Comparison of ENCODE assay signal across 12 cellular contexts in genomic region chr11:35629914-35630313, GRCh38. TPM values are rescaled to one million over a fixed set of nuclear protein-coding genes. Genes with fewer than 3 reads are reported as not detected.
A peak's percentile ranks its signal among the peaks of the same experiment; 100 is the strongest.
DNase-seq lines count a peak whose midpoint lies in the region; ATAC-seq and TF ChIP-seq lines count a peak whose summit lies in the region.
"Had no signal": no experiment of that assay in that cellular context is flagged by ENCODE, and none has a peak within 500 bp of the region (broad histone marks: within the 10 kb centered on the region; RNA-seq: fewer than 3 reads in every experiment).

No MANE protein-coding gene starts in this region.

- in situ Hi-C loops in Panc1 (cut with HindIII; ENCODE audit: low pct_unique_long_range_greater_than_20kb, low sequenced_read_pairs) = no loop called here

- BruUV-seq in Panc1 (replicated peaks; lab: Mats Ljungman, UMichigan) = no TSS peak

- no peak overlapping the region for H3K27ac Mint-ChIP-seq in activated naive CD8-positive, alpha-beta T cell treated with anti-CD3 and anti-CD28 coated beads, Interleukin-2, amount 50 U/mL, for 24 hours
- H3K27ac Mint-ChIP-seq: activated T-cell treated with anti-CD3 and anti-CD28 coated beads, Interleukin-2, amount 50 U/mL, for 72 hours; endodermal cell had no signal

- POLR2A ChIA-PET in Panc1 (lab: Charles Lee) = no interaction called here

- no peaks in the 10 kb centered on the region for H3K9me3 Mint-ChIP-seq in activated naive CD8-positive, alpha-beta T cell treated with anti-CD3 and anti-CD28 coated beads, Interleukin-2, amount 50 U/mL, for 24 hours
- H3K9me3 Mint-ChIP-seq: activated T-cell treated with anti-CD3 and anti-CD28 coated beads, Interleukin-2, amount 50 U/mL, for 72 hours; endodermal cell had no signal

- H3K27ac ChIP-seq in Panc1 (ENCODE audit: low read length) (0 out of 2 replicates have a peak overlapping the region, but pooled peaks have one; percentile 3), psoas muscle (no peak overlapping the region)
- H3K27ac ChIP-seq: thyroid gland had no signal

- 26 to 41% (median 33%) methylated on average over 6 of the region's 6 CpGs for WGBS in psoas muscle, 3 donors

- H3K4me3 Mint-ChIP-seq in activated naive CD8-positive, alpha-beta T cell treated with anti-CD3 and anti-CD28 coated beads, Interleukin-2, amount 50 U/mL, for 24 hours = no peak overlapping the region
- H3K4me3 Mint-ChIP-seq: activated T-cell treated with anti-CD3 and anti-CD28 coated beads, Interleukin-2, amount 50 U/mL, for 72 hours; endodermal cell had no signal

- H3K27me3 ChIP-seq in Panc1 (ENCODE audit: control insufficient read depth, insufficient read depth, low read length) (no peaks in the 10 kb centered on the region), psoas muscle (ENCODE audit: insufficient read depth in 3 of 3, low read length in 2 of 3) (peaks cover 0 to 16% (median 0%) of the 10 kb centered on the region in 3 donors)
- H3K27me3 ChIP-seq: thyroid gland had no signal

- no peaks in the 10 kb centered on the region for H3K4me1 Mint-ChIP-seq in activated naive CD8-positive, alpha-beta T cell treated with anti-CD3 and anti-CD28 coated beads, Interleukin-2, amount 50 U/mL, for 24 hours

- H3K27me3 Mint-ChIP-seq in activated naive CD8-positive, alpha-beta T cell treated with anti-CD3 and anti-CD28 coated beads, Interleukin-2, amount 50 U/mL, for 24 hours = peaks cover 59% of the 10 kb centered on the region

- ATAC-seq in Panc1 (peak; percentile 89), psoas muscle (peak in 3 of 4 donors; percentile 21 to 56 (median 47)), GM21786 (IDR thresholded peaks at IDR 0.05; ENCODE audit: unreplicated experiment) (no peak)
- ATAC-seq in activated naive CD8-positive, alpha-beta T cell treated with anti-CD3 and anti-CD28 coated beads, Interleukin-2, amount 50 U/mL, for 24 hours = no peak

- no peak overlapping the region for H3K4me3 ChIP-seq in Panc1 (ENCODE audit: low read depth in 2 of 2, low read length in 2 of 2)
- H3K4me3 ChIP-seq in epithelial cell of proximal tubule (ENCODE audit: low read depth, low read length) = no peak overlapping the region
- H3K4me3 ChIP-seq in psoas muscle = no peak overlapping the region
- H3K4me3 ChIP-seq: thyroid gland had no signal

- H3K4me1 ChIP-seq in Panc1 (ENCODE audit: control insufficient read depth, insufficient read depth, low read length) (no peaks in the 10 kb centered on the region; the same call in 1 of the 2 replicates), psoas muscle (no peaks in the 10 kb centered on the region)
- H3K4me1 ChIP-seq: thyroid gland had no signal

- peak; percentile 100 for DNase-seq in EL
- peak; percentile 92 for DNase-seq in Panc1 (ENCODE audit: low read depth, low spot score)
- DNase-seq in epithelial cell of proximal tubule (ENCODE audit: low read depth) = peak; percentile 95
- no peak for DNase-seq in psoas muscle
- DNase-seq in COR-L47 (lab: John Stamatoyannopoulos, UW) = no peak
- DNase-seq in GOT3 (lab: John Stamatoyannopoulos, UW) = no peak
- DNase-seq in activated naive CD8-positive, alpha-beta T cell treated with anti-CD3 and anti-CD28 coated beads, Interleukin-2, amount 50 U/mL, for 24 hours = no peak
- DNase-seq: activated T-cell treated with anti-CD3 and anti-CD28 coated beads, Interleukin-2, amount 50 U/mL, for 72 hours; NCI-H1694; thyroid gland had no signal

- intact Hi-C loops in Panc1 (cut with micrococcal nuclease; ENCODE audit: unreplicated experiment) = no loop called here
- intact Hi-C loops in psoas muscle (cut with DNase I) = no loop called here

- CTCF ChIA-PET in Panc1 (lab: Charles Lee) = no interaction called here

- no peaks in the 10 kb centered on the region for H3K36me3 Mint-ChIP-seq in activated naive CD8-positive, alpha-beta T cell treated with anti-CD3 and anti-CD28 coated beads, Interleukin-2, amount 50 U/mL, for 24 hours (ENCODE audit: low read depth)

- TF ChIP-seq CTCF in Panc1 (IDR thresholded peaks at IDR 0.05) (no peak), epithelial cell of proximal tubule (conservative IDR thresholded peaks at IDR 0.05; ENCODE audit: low read depth, low read length) (no peak), psoas muscle (IDR thresholded peaks at IDR 0.05) (no peak)

- no peaks in the 10 kb centered on the region for H3K9me3 ChIP-seq in Panc1 (ENCODE audit: control insufficient read depth, insufficient read depth, low read depth, low read length)
- H3K9me3 ChIP-seq in psoas muscle = no peaks in the 10 kb centered on the region
- H3K9me3 ChIP-seq: thyroid gland had no signal

- no peaks in the 10 kb centered on the region for H3K36me3 ChIP-seq in Panc1 (ENCODE audit: control insufficient read depth, insufficient read depth, low read length)
- no peaks in the 10 kb centered on the region for H3K36me3 ChIP-seq in psoas muscle (ENCODE audit: insufficient read depth in 1 of 2, low read depth in 1 of 2)
- H3K36me3 ChIP-seq: thyroid gland had no signal

RNA-seq across cellular contexts. Expression of gene FJX1, which starts 11.7 kb away (rescaled TPM):
- total RNA-seq in Panc1 (2021; ENCODE audit: unreplicated experiment) = 31.1 TPM
- polyA plus RNA-seq in Panc1 (2012; ENCODE audit: insufficient read length) = 21.8 TPM
- 52.1 and 78.4 TPM in 2 replicates for total RNA-seq in epithelial cell of proximal tubule
- 1 to 10 TPM in 3 of 4 donors, under 1 TPM in 1; 0.75 to 4.0 (median 3.1) TPM for total RNA-seq in psoas muscle
- polyA plus RNA-seq in psoas muscle = 1 to 10 TPM in 1 of 3 donors, under 1 TPM in 2; 0.60 to 8.0 (median 0.96) TPM

RNA-seq across cellular contexts. Expression of gene TRIM44, which starts 32.7 kb away (rescaled TPM):
- total RNA-seq in Panc1 (2021; ENCODE audit: unreplicated experiment) = 80.3 TPM
- 51.1 TPM for polyA plus RNA-seq in Panc1 (2012; ENCODE audit: insufficient read length)
- total RNA-seq in epithelial cell of proximal tubule = 33.9 and 42.1 TPM in 2 replicates
- 10 to 100 TPM; 34.0 to 46.8 (median 41.9) TPM for total RNA-seq in psoas muscle
- 10 to 100 TPM in 2 of 3 donors, 1 to 10 TPM in 1; 6.8 to 32.2 (median 32.0) TPM for polyA plus RNA-seq in psoas muscle

Comparison
In these comparisons a context has a peak if more than half of its experiments do, and no peak if none do; other contexts are left out.
1. DNase-seq: peak in EL (single experiment), Panc1 (single experiment) and epithelial cell of proximal tubule (single experiment); none in psoas muscle (0 of 2), COR-L47 (single experiment), GOT3 (single experiment) and activated naive CD8-positive, alpha-beta T cell treated with anti-CD3 and anti-CD28 coated beads, Interleukin-2, amount 50 U/mL, for 24 hours (single experiment).
2. ATAC-seq: peak in Panc1 (single experiment) and psoas muscle (3 of 4); none in GM21786 (single experiment) and activated naive CD8-positive, alpha-beta T cell treated with anti-CD3 and anti-CD28 coated beads, Interleukin-2, amount 50 U/mL, for 24 hours (single experiment).